16 cellular contexts compared by ENCODE assay signal in the genomic region with DNA sequence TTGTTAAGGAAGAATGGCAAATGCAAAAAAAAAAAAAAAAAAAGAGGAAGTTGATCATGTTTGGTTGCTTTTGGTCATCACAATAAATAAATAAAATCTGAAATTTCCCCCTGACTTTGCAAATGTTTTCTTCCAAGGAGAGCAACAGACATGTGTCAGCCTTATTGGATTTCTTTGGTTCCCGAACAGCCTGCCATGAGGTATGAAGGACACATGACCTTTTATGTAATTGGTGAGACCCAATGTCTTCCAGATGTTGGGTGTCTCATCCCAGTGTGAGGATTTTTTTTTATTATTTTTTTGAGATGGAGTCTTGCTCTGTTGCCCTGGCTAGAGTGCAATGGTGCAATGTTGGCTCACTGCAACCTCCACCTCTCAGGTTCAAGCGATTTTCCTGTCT. TPM values are rescaled to one million over a fixed set of nuclear protein-coding genes. Genes with fewer than 3 reads are reported as not detected.
DNase-seq lines count a peak whose midpoint lies in the region; TF ChIP-seq lines count a peak whose summit lies in the region.
"Had no signal": no experiment of that assay in that cellular context is flagged by ENCODE, and none has a peak within 500 bp of the region (broad histone marks: within the 10 kb centered on the region; RNA-seq: fewer than 3 reads in every experiment).

No MANE protein-coding gene starts in this region.

- POLR2A ChIA-PET in A673 (lab: Charles Lee; ENCODE audit: low non-redundant PET) = no interaction called here

- TF ChIP-seq CTCF in A673 (conservative IDR thresholded peaks at IDR 0.05; ENCODE audit: low read depth, low read length) (no peak), fibroblast of mammary gland (conservative IDR thresholded peaks at IDR 0.05; ENCODE audit: control insufficient read depth, insufficient read depth, low read depth, low read length) (no peak)

- BruUV-seq in A673 (replicated peaks; lab: Mats Ljungman, UMichigan) = no TSS peak

- no peaks in the 10 kb centered on the region for H3K36me3 ChIP-seq in A673 (ENCODE audit: insufficient read depth, low read length, poor library complexity, severe bottlenecking)

- peak overlapping the region; percentile 88 for H3K27ac ChIP-seq in A673 (ENCODE audit: low read depth, low read length, poor library complexity, severe bottlenecking)
- H3K27ac ChIP-seq: 22Rv1 had no signal

- H3K9me3 ChIP-seq in A673 (ENCODE audit: low read depth, low read length, poor library complexity, severe bottlenecking) = no peaks in the 10 kb centered on the region

- intact Hi-C loops in A673 (cut with micrococcal nuclease; ENCODE audit: unreplicated experiment) = no loop called here

- no peaks in the 10 kb centered on the region for H3K27me3 ChIP-seq in A673 (replicated peaks; ENCODE audit: insufficient read depth, low read depth, low read length, poor library complexity)

- DNase-seq in A673 (ENCODE audit: low spot score) (no peak), GM04504 (ENCODE audit: low read depth) (peak; percentile 26), fibroblast of mammary gland (ENCODE audit: low read depth) (peak; percentile 47), G401 (ENCODE audit: low spot score) (no peak), NCI-H1436 treated with DMSO at 0.1 percent for 48 hours (lab: John Stamatoyannopoulos, UW) (no peak)
- no peak for DNase-seq in activated CD8-positive, alpha-beta memory T cell treated with anti-CD3 and anti-CD28 coated beads, Interleukin-2, amount 50 U/mL, for 4 hours
- DNase-seq: ACHN; C1 segment of cervical spinal cord; CD4-positive, alpha-beta memory T cell; COR-L47; DMS153; DND-41; GDM1; H9 had no signal

- CTCF ChIA-PET in A673 (lab: Charles Lee) = no interaction called here

- in situ Hi-C loops in G401 (cut with HindIII; ENCODE audit: low sequenced_read_pairs) = no loop called here

- no peak overlapping the region for H3K4me3 ChIP-seq in A673 (ENCODE audit: low read depth, low read length, poor library complexity, severe bottlenecking)
- no peak overlapping the region for H3K4me3 ChIP-seq in fibroblast of mammary gland (ENCODE audit: control insufficient read depth, low read depth, low read length)
- H3K4me3 ChIP-seq: GM23338 had no signal

- H3K4me1 ChIP-seq in A673 (ENCODE audit: insufficient read depth, low read length, poor library complexity, severe bottlenecking) = peaks cover 26% of the 10 kb centered on the region

RNA-seq across cellular contexts. Expression of a gene that starts 24.6 kb away (rescaled TPM):
- 1,443 and 1,572 TPM in 2 replicates for total RNA-seq in A673 (2021)
- 127 and 133 TPM in 2 replicates for total RNA-seq in G401 (2014; rRNA removed; shearing (Covaris generic))

Comparison
In these comparisons a context has a peak if more than half of its experiments do, and no peak if none do; other contexts are left out.
1. DNase-seq: peak in GM04504 (single experiment) and fibroblast of mammary gland (single experiment); none in A673 (single experiment), activated CD8-positive, alpha-beta memory T cell treated with anti-CD3 and anti-CD28 coated beads, Interleukin-2, amount 50 U/mL, for 4 hours (single experiment), G401 (single experiment) and NCI-H1436 treated with DMSO at 0.1 percent for 48 hours (single experiment).
2. RNA of a gene that starts 24.6 kb away (total RNA-seq): 1,443 to 1,572 TPM in A673; 127 to 133 TPM in G401; every median in the first group is over 10 times any median in the second.